1 cellular context compared by ENCODE assay signal in the genomic region with DNA sequence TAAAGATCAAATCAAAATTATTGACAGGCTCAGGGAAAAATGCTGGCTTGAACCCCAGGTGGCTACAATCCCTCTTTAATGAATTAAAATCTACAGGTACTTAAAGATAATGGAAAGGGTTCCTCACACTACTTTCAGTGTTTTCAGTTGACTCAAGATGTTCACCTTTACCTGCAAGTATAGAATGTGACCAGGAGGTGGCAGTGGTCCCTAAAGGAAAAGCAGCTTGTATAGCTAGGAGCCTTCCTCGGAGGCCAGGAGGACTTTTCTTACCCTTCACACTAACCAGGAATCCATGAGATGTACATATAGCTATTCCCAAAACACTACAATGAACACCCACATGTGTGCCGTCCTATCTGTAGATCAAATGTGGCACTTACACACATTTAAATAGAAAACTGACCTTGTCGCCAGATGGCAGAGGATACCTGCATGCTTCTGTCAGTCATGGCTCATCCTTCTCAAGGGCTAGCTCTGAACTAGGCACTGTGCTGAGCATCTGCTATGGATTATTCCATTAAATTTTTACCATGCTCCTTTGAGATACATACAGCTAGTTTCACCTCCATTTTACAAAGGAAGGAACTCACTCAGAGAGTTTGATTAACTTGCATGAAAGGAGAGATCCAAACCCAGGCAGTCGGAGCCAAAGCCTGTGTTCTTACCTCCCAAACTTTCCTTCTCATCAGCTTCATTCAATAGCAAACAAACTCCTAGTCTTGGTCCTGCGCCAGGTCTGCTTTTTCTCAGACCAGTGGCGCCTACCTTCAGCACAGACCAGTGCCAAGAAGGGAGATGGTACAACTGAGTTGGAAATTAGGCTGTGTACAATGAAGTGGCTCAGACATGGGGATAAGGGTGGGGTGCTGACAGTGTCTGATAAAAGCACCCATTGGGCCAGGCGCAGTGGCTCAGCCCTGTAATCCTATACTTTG.
TF ChIP-seq lines count a peak whose summit lies in the region.

No MANE protein-coding gene starts in this region.

TF ChIP-seq in K562, 482 proteins besides CTCF, POLR2A, EP300 and RAD21 (continued from another document):
- TF ChIP-seq, protein P1, sequence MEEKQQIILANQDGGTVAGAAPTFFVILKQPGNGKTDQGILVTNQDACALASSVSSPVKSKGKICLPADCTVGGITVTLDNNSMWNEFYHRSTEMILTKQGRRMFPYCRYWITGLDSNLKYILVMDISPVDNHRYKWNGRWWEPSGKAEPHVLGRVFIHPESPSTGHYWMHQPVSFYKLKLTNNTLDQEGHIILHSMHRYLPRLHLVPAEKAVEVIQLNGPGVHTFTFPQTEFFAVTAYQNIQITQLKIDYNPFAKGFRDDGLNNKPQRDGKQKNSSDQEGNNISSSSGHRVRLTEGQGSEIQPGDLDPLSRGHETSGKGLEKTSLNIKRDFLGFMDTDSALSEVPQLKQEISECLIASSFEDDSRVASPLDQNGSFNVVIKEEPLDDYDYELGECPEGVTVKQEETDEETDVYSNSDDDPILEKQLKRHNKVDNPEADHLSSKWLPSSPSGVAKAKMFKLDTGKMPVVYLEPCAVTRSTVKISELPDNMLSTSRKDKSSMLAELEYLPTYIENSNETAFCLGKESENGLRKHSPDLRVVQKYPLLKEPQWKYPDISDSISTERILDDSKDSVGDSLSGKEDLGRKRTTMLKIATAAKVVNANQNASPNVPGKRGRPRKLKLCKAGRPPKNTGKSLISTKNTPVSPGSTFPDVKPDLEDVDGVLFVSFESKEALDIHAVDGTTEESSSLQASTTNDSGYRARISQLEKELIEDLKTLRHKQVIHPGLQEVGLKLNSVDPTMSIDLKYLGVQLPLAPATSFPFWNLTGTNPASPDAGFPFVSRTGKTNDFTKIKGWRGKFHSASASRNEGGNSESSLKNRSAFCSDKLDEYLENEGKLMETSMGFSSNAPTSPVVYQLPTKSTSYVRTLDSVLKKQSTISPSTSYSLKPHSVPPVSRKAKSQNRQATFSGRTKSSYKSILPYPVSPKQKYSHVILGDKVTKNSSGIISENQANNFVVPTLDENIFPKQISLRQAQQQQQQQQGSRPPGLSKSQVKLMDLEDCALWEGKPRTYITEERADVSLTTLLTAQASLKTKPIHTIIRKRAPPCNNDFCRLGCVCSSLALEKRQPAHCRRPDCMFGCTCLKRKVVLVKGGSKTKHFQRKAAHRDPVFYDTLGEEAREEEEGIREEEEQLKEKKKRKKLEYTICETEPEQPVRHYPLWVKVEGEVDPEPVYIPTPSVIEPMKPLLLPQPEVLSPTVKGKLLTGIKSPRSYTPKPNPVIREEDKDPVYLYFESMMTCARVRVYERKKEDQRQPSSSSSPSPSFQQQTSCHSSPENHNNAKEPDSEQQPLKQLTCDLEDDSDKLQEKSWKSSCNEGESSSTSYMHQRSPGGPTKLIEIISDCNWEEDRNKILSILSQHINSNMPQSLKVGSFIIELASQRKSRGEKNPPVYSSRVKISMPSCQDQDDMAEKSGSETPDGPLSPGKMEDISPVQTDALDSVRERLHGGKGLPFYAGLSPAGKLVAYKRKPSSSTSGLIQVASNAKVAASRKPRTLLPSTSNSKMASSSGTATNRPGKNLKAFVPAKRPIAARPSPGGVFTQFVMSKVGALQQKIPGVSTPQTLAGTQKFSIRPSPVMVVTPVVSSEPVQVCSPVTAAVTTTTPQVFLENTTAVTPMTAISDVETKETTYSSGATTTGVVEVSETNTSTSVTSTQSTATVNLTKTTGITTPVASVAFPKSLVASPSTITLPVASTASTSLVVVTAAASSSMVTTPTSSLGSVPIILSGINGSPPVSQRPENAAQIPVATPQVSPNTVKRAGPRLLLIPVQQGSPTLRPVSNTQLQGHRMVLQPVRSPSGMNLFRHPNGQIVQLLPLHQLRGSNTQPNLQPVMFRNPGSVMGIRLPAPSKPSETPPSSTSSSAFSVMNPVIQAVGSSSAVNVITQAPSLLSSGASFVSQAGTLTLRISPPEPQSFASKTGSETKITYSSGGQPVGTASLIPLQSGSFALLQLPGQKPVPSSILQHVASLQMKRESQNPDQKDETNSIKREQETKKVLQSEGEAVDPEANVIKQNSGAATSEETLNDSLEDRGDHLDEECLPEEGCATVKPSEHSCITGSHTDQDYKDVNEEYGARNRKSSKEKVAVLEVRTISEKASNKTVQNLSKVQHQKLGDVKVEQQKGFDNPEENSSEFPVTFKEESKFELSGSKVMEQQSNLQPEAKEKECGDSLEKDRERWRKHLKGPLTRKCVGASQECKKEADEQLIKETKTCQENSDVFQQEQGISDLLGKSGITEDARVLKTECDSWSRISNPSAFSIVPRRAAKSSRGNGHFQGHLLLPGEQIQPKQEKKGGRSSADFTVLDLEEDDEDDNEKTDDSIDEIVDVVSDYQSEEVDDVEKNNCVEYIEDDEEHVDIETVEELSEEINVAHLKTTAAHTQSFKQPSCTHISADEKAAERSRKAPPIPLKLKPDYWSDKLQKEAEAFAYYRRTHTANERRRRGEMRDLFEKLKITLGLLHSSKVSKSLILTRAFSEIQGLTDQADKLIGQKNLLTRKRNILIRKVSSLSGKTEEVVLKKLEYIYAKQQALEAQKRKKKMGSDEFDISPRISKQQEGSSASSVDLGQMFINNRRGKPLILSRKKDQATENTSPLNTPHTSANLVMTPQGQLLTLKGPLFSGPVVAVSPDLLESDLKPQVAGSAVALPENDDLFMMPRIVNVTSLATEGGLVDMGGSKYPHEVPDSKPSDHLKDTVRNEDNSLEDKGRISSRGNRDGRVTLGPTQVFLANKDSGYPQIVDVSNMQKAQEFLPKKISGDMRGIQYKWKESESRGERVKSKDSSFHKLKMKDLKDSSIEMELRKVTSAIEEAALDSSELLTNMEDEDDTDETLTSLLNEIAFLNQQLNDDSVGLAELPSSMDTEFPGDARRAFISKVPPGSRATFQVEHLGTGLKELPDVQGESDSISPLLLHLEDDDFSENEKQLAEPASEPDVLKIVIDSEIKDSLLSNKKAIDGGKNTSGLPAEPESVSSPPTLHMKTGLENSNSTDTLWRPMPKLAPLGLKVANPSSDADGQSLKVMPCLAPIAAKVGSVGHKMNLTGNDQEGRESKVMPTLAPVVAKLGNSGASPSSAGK (IDR thresholded peaks at IDR 0.05) = no peak
- TF ChIP-seq ERF (CRISPR knock-in tag; IDR thresholded peaks at IDR 0.05) (no peak), PHB (CRISPR knock-in tag; IDR thresholded peaks at IDR 0.05) (no peak), RB1 (IDR thresholded peaks at IDR 0.05; ENCODE audit: low read depth) (no peak), RBBP5 (IDR thresholded peaks at IDR 0.05; ENCODE audit: borderline replicate concordance, insufficient read depth, low read length, poor library complexity, severe bottlenecking) (no peak), HLTF (IDR thresholded peaks at IDR 0.05) (no peak), KAT2B (IDR thresholded peaks at IDR 0.05; ENCODE audit: low read depth, low read length) (no peak), CBFA2T3 (IDR thresholded peaks at IDR 0.05) (no peak), HNRNPL (IDR thresholded peaks at IDR 0.05; ENCODE audit: low read depth, low read length) (no peak), ARID2 (IDR thresholded peaks at IDR 0.05) (peak; percentile 81), SMC3 (conservative IDR thresholded peaks at IDR 0.05; ENCODE audit: insufficient read depth, low read depth, low read length) (peak; percentile 87), ZNF263 (CRISPR knock-in tag; IDR thresholded peaks at IDR 0.05; ENCODE audit: borderline replicate concordance) (no peak), PCBP1 (IDR thresholded peaks at IDR 0.05; ENCODE audit: low read depth, low read length, poor library complexity, severe bottlenecking) (no peak)
- TF ChIP-seq, protein P2, sequence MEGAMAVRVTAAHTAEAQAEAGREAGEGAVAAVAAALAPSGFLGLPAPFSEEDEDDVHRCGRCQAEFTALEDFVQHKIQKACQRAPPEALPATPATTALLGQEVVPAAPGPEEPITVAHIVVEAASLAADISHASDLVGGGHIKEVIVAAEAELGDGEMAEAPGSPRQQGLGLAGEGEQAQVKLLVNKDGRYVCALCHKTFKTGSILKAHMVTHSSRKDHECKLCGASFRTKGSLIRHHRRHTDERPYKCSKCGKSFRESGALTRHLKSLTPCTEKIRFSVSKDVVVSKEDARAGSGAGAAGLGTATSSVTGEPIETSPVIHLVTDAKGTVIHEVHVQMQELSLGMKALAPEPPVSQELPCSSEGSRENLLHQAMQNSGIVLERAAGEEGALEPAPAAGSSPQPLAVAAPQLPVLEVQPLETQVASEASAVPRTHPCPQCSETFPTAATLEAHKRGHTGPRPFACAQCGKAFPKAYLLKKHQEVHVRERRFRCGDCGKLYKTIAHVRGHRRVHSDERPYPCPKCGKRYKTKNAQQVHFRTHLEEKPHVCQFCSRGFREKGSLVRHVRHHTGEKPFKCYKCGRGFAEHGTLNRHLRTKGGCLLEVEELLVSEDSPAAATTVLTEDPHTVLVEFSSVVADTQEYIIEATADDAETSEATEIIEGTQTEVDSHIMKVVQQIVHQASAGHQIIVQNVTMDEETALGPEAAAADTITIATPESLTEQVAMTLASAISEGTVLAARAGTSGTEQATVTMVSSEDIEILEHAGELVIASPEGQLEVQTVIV (CRISPR knock-in tag; IDR thresholded peaks at IDR 0.05; ENCODE audit: borderline replicate concordance) = no peak
- TF ChIP-seq, protein P3, sequence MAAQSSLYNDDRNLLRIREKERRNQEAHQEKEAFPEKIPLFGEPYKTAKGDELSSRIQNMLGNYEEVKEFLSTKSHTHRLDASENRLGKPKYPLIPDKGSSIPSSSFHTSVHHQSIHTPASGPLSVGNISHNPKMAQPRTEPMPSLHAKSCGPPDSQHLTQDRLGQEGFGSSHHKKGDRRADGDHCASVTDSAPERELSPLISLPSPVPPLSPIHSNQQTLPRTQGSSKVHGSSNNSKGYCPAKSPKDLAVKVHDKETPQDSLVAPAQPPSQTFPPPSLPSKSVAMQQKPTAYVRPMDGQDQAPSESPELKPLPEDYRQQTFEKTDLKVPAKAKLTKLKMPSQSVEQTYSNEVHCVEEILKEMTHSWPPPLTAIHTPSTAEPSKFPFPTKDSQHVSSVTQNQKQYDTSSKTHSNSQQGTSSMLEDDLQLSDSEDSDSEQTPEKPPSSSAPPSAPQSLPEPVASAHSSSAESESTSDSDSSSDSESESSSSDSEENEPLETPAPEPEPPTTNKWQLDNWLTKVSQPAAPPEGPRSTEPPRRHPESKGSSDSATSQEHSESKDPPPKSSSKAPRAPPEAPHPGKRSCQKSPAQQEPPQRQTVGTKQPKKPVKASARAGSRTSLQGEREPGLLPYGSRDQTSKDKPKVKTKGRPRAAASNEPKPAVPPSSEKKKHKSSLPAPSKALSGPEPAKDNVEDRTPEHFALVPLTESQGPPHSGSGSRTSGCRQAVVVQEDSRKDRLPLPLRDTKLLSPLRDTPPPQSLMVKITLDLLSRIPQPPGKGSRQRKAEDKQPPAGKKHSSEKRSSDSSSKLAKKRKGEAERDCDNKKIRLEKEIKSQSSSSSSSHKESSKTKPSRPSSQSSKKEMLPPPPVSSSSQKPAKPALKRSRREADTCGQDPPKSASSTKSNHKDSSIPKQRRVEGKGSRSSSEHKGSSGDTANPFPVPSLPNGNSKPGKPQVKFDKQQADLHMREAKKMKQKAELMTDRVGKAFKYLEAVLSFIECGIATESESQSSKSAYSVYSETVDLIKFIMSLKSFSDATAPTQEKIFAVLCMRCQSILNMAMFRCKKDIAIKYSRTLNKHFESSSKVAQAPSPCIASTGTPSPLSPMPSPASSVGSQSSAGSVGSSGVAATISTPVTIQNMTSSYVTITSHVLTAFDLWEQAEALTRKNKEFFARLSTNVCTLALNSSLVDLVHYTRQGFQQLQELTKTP (IDR thresholded peaks at IDR 0.05; ENCODE audit: low read depth in 1 of 2, partially characterized antibody in 2 of 2) = no peak
TF ChIP-seq in K562: peak in this region for 9.
